1 cellular context compared by ENCODE assay signal in the genomic region with DNA sequence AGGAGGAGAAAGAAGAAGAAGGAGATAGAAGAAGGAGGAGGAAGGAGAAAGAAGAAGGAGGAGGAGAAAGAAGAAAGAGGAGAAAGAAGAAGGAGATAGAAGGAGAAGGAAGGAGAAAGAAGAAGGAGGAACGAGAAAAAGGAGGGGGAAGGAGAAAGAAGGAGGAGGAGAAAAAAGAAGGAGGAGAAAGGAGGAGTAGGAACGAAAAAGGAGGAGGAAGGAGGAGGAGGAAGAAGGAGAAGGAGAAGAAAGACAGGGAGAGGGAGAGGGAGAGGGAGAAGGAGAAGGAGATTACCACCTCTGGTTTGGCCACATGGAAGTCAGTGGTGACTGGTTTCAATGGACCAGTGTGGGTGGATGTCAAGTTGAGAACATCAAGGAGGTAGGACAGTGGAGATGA.
TF ChIP-seq lines count a peak whose summit lies in the region.

No MANE protein-coding gene starts in this region.

TF ChIP-seq in K562, 482 proteins besides CTCF, POLR2A, EP300 and RAD21:
- TF ChIP-seq GTF2B (IDR thresholded peaks at IDR 0.05; ENCODE audit: extremely low read depth, insufficient read length): no peak
- TF ChIP-seq, protein P1, sequence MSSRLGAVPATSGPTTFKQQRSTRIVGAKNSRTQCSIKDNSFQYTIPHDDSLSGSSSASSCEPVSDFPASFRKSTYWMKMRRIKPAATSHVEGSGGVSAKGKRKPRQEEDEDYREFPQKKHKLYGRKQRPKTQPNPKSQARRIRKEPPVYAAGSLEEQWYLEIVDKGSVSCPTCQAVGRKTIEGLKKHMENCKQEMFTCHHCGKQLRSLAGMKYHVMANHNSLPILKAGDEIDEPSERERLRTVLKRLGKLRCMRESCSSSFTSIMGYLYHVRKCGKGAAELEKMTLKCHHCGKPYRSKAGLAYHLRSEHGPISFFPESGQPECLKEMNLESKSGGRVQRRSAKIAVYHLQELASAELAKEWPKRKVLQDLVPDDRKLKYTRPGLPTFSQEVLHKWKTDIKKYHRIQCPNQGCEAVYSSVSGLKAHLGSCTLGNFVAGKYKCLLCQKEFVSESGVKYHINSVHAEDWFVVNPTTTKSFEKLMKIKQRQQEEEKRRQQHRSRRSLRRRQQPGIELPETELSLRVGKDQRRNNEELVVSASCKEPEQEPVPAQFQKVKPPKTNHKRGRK (tag; IDR thresholded peaks at IDR 0.05): peak; percentile 61
